Comparison of ENCODE assay signal across 16 cellular contexts in genomic region chr1:65694933-65695332, GRCh38.
DNase-seq lines count a peak whose midpoint lies in the region; ATAC-seq and TF ChIP-seq lines count a peak whose summit lies in the region.
"Had no signal": no experiment of that assay in that cellular context is flagged by ENCODE, and none has a peak within 500 bp of the region (broad histone marks: within the 10 kb centered on the region; RNA-seq: fewer than 3 reads in every experiment).

No MANE protein-coding gene starts in this region.

- no peak overlapping the region for H3K4ac ChIP-seq in IMR-90 (ENCODE audit: low read depth, low read length)

- ATAC-seq in IMR-90 (ENCODE audit: low read depth) (no peak), GM19035 (IDR thresholded peaks at IDR 0.05; ENCODE audit: unreplicated experiment) (no peak), heart left ventricle (no peak)
- ATAC-seq: A549 had no signal

- no peaks in the 10 kb centered on the region for H3K36me3 Mint-ChIP-seq in endothelial cell (ENCODE audit: low read depth, unreplicated experiment)
- H3K36me3 Mint-ChIP-seq: CD4-positive, alpha-beta memory T cell had no signal

- H2BK20ac ChIP-seq in IMR-90 (ENCODE audit: low read depth, low read length), result no peak overlapping the region

- H4K5ac ChIP-seq in IMR-90 (ENCODE audit: low read depth, low read length), result no peak overlapping the region

- H3K27me3 ChIP-seq in IMR-90 (ENCODE audit: control insufficient read depth, insufficient read depth, low read length) (peaks cover 5% of the 10 kb centered on the region), Karpas-422 (ENCODE audit: low read length) (no peaks in the 10 kb centered on the region), adipocyte (replicated peaks; ENCODE audit: control insufficient read depth, insufficient read depth, low read length) (no peaks in the 10 kb centered on the region), heart left ventricle (peaks cover 0 to 7% (median 0%) of the 10 kb centered on the region in 9 donors)
- H3K27me3 ChIP-seq: BE2C had no signal

- H2AK5ac ChIP-seq in IMR-90 (ENCODE audit: low read depth, low read length), result no peak overlapping the region

- TF ChIP-seq POLR2A in IMR-90 (IDR thresholded peaks at IDR 0.05; ENCODE audit: low read depth, low read length) (no peak), heart left ventricle (IDR thresholded peaks at IDR 0.05) (no peak)

- H3K4me3 Mint-ChIP-seq in endothelial cell (ENCODE audit: unreplicated experiment), result no peak overlapping the region
- H3K4me3 Mint-ChIP-seq: CD4-positive, alpha-beta memory T cell; HFFc6 had no signal

- no peaks in the 10 kb centered on the region for H3K4me1 Mint-ChIP-seq in endothelial cell (ENCODE audit: unreplicated experiment)
- H3K4me1 Mint-ChIP-seq: CD4-positive, alpha-beta memory T cell had no signal

- DNase-seq in IMR-90 (no peak), Karpas-422 (peak; percentile 1), adipocyte (ENCODE audit: low read depth) (peak; percentile 24), myocyte (ENCODE audit: low read depth) (peak; percentile 8), endothelial cell (ENCODE audit: low spot score) (no peak), heart left ventricle (no peak)
- DNase-seq: BE2C; CD4-positive, alpha-beta memory T cell; DMS79 treated with DMSO at 0.1 percent for 48 hours; EL; GOT3; HFFc6 had no signal

- no peaks in the 10 kb centered on the region for H3K79me1 ChIP-seq in IMR-90 (ENCODE audit: low read depth in 1 of 2, low read length in 2 of 2)

- H3K4me1 ChIP-seq in IMR-90 (ENCODE audit: control insufficient read depth, insufficient read depth, low read length), result peaks cover 2% of the 10 kb centered on the region; the same call in 1 of the 2 replicates
- no peaks in the 10 kb centered on the region for H3K4me1 ChIP-seq in Karpas-422 (ENCODE audit: low read length)
- peaks cover 29% of the 10 kb centered on the region for H3K4me1 ChIP-seq in adipocyte (ENCODE audit: control insufficient read depth, insufficient read depth, low read length)
- H3K4me1 ChIP-seq in heart left ventricle, result peaks cover 0 to 27% (median 18%) of the 10 kb centered on the region in 12 donors
- H3K4me1 ChIP-seq: A549, BE2C, HAP-1 had no signal

- H3K9ac ChIP-seq in IMR-90 (ENCODE audit: low read depth, low read length) (no peak overlapping the region), Karpas-422 (ENCODE audit: low read length) (no peak overlapping the region), adipocyte (ENCODE audit: low read length) (no peak overlapping the region)

- H3K18ac ChIP-seq in IMR-90 (ENCODE audit: low read depth, low read length), result no peak overlapping the region

- no peak overlapping the region for H3K4me3 ChIP-seq in IMR-90 (ENCODE audit: insufficient read depth, low read depth, low read length)
- no peak overlapping the region for H3K4me3 ChIP-seq in Karpas-422 (ENCODE audit: low read length)
- H3K4me3 ChIP-seq in adipocyte (ENCODE audit: low read length), result no peak overlapping the region
- no peak overlapping the region for H3K4me3 ChIP-seq in heart left ventricle
- H3K4me3 ChIP-seq: A549, HAP-1 had no signal

- H3K4me2 ChIP-seq in IMR-90 (ENCODE audit: low read depth, low read length) (no peak overlapping the region), Karpas-422 (ENCODE audit: low read depth, low read length, poor library complexity, severe bottlenecking) (no peak overlapping the region)
- H3K4me2 ChIP-seq: A549 had no signal

- H3K23ac ChIP-seq in IMR-90 (ENCODE audit: low read depth, low read length), result no peak overlapping the region

- H4K91ac ChIP-seq in IMR-90 (ENCODE audit: insufficient read depth, low read depth, low read length), result no peak overlapping the region

- POLR2A ChIA-PET in IMR-90 (lab: Charles Lee; ENCODE audit: unreplicated experiment), result no interaction called here

- H3K27ac Mint-ChIP-seq in endothelial cell (ENCODE audit: unreplicated experiment), result no peak overlapping the region
- H3K27ac Mint-ChIP-seq: CD4-positive, alpha-beta memory T cell; HFFc6 had no signal

- no peak overlapping the region for H3K27ac ChIP-seq in IMR-90 (ENCODE audit: insufficient read depth, low read length)
- no peak overlapping the region for H3K27ac ChIP-seq in Karpas-422 (ENCODE audit: low read length)
- H3K27ac ChIP-seq in heart left ventricle, result no peak overlapping the region
- H3K27ac ChIP-seq: A549, C4-2B had no signal

- H3K27me3 Mint-ChIP-seq in endothelial cell (ENCODE audit: unreplicated experiment), result no peaks in the 10 kb centered on the region

- no peak overlapping the region for H2AFZ ChIP-seq in IMR-90 (replicated peaks; ENCODE audit: low read length, poor library complexity)
- no peak overlapping the region for H2AFZ ChIP-seq in Karpas-422 (ENCODE audit: low read length)

- BruUV-seq in IMR-90 (replicated peaks; lab: Mats Ljungman, UMichigan), result no TSS peak

- WGBS in IMR-90 (ENCODE audit: extremely low coverage in 2 of 2, insufficient read length in 1 of 2), 2 experiments, result no CpG with 5 or more reads among the region's 2 CpGs
- WGBS in heart left ventricle, 4 donors, result 72 to 78% (median 74%) methylated on average over 2 of the region's 2 CpGs

- H3K9me1 ChIP-seq in IMR-90 (ENCODE audit: insufficient read depth, low read length), result no peaks in the 10 kb centered on the region

- no peaks in the 10 kb centered on the region for H3K9me2 ChIP-seq in Karpas-422 (replicated peaks; ENCODE audit: insufficient read depth, low read length)

- no peak overlapping the region for H2AK9ac ChIP-seq in IMR-90 (replicated peaks; ENCODE audit: low read depth, low read length, poor library complexity)

- no peaks in the 10 kb centered on the region for H3K9me3 Mint-ChIP-seq in endothelial cell (ENCODE audit: unreplicated experiment)
- H3K9me3 Mint-ChIP-seq: CD4-positive, alpha-beta memory T cell; HFFc6 had no signal

- no peak overlapping the region for H4K8ac ChIP-seq in IMR-90 (ENCODE audit: low read depth in 2 of 2, low read length in 2 of 2)

- H3K9me3 ChIP-seq in IMR-90 (ENCODE audit: control insufficient read depth, insufficient read depth, low read length), result no peaks in the 10 kb centered on the region
- no peaks in the 10 kb centered on the region for H3K9me3 ChIP-seq in Karpas-422 (ENCODE audit: low read length)
- H3K9me3 ChIP-seq in adipocyte (ENCODE audit: control insufficient read depth, low read length), result no peaks in the 10 kb centered on the region
- H3K9me3 ChIP-seq in heart left ventricle, result no peaks in the 10 kb centered on the region
- H3K9me3 ChIP-seq: A549, BE2C, HAP-1 had no signal

- TF ChIP-seq CTCF in IMR-90 (conservative IDR thresholded peaks at IDR 0.05; ENCODE audit: low read depth, low read length) (no peak), endothelial cell (IDR thresholded peaks at IDR 0.05; ENCODE audit: unreplicated experiment) (no peak), heart left ventricle (IDR thresholded peaks at IDR 0.05) (no peak)

- CTCF ChIA-PET in IMR-90 (lab: Yijun Ruan, JAX), result no interaction called here

- no peak overlapping the region for H2BK5ac ChIP-seq in IMR-90 (ENCODE audit: low read depth, low read length, poor library complexity, severe bottlenecking)

- H3K56ac ChIP-seq in IMR-90 (ENCODE audit: extremely low read depth, insufficient read depth, low read length), result no peak overlapping the region

- H3K36me3 ChIP-seq in IMR-90 (ENCODE audit: control insufficient read depth, insufficient read depth, low read length) (no peaks in the 10 kb centered on the region), Karpas-422 (ENCODE audit: insufficient read depth, low read length) (no peaks in the 10 kb centered on the region), adipocyte (ENCODE audit: control insufficient read depth, insufficient read depth, low read length, severe bottlenecking) (no peaks in the 10 kb centered on the region), heart left ventricle (no peaks in the 10 kb centered on the region)
- H3K36me3 ChIP-seq: BE2C, HAP-1 had no signal

- TF ChIP-seq RAD21 in IMR-90 (IDR thresholded peaks at IDR 0.05; ENCODE audit: low read length), result no peak

- intact Hi-C loops in IMR-90 (cut with micrococcal nuclease), result no loop called here
- intact Hi-C loops in heart left ventricle (cut with DNase I), result no loop called here

- no peaks in the 10 kb centered on the region for H3K79me2 ChIP-seq in Karpas-422 (ENCODE audit: low read length)

- H4K20me1 ChIP-seq in IMR-90 (ENCODE audit: insufficient read depth, low read length) (no peaks in the 10 kb centered on the region), Karpas-422 (ENCODE audit: insufficient read depth, low read depth, low read length) (no peaks in the 10 kb centered on the region)

- dilution Hi-C loops in IMR-90 (cut with HindIII; ENCODE audit: low sequenced_read_pairs, unreplicated experiment), result no loop called here

- no peak overlapping the region for H3K14ac ChIP-seq in IMR-90 (replicated peaks; ENCODE audit: low read depth, low read length)

- no peak overlapping the region for H2BK15ac ChIP-seq in IMR-90 (ENCODE audit: low read depth, low read length)

- in situ Hi-C loops in IMR-90 (cut with MboI; ENCODE audit: low sequenced_read_pairs), result no loop called here

- H2BK120ac ChIP-seq in IMR-90 (ENCODE audit: low read depth, low read length), result no peak overlapping the region

TF ChIP-seq in IMR-90, 13 proteins besides CTCF, POLR2A, EP300 and RAD21:
- TF ChIP-seq USF2 (IDR thresholded peaks at IDR 0.05; ENCODE audit: low read depth, low read length), result no peak
- TF ChIP-seq CEBPB (IDR thresholded peaks at IDR 0.05; ENCODE audit: low read depth, low read length), result peak; percentile 80

Comparison
In these comparisons a context has a peak if more than half of its experiments do, and no peak if none do; other contexts are left out.
1. DNase-seq: peak in Karpas-422 (single experiment), adipocyte (single experiment) and myocyte (single experiment); none in IMR-90 (single experiment), endothelial cell (single experiment) and heart left ventricle (0 of 5).